Comparison of ENCODE assay signal across 10 cellular contexts in the genomic region with DNA sequence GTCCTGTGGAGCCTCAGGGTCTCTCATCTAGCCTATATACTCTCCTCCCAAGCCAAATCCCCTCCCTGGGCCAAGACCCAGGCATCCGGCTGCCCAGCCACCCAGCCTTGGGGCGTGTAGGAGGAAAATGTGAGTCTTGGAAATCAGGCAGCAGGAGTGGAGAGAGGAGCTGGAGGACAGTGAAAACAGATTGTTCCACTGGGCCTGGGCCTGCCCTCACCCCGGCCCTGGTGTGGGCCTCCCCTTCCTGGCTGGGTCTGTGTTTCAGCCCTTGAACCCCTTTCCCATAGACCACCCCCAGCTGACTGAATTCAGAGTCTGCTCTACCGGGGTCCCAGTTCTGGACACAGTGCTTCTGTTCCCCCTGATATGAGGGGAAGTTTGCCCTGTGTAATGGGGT. TPM values are rescaled to one million over a fixed set of nuclear protein-coding genes. Genes with fewer than 3 reads are reported as not detected.
DNase-seq lines count a peak whose midpoint lies in the region; ATAC-seq and TF ChIP-seq lines count a peak whose summit lies in the region.
"Had no signal": no experiment of that assay in that cellular context is flagged by ENCODE, and none has a peak within 500 bp of the region (broad histone marks: within the 10 kb centered on the region; RNA-seq: fewer than 3 reads in every experiment).

No MANE protein-coding gene starts in this region.

- H3K36me3 ChIP-seq in mammary epithelial cell (ENCODE audit: insufficient read depth, low read length), result peaks cover 21% of the 10 kb centered on the region
- peaks cover 6 to 10% of the 10 kb centered on the region in 2 donors for H3K36me3 ChIP-seq in mucosa of rectum (ENCODE audit: control insufficient read depth in 2 of 2, insufficient read depth in 2 of 2, low read length in 2 of 2)
- no peaks in the 10 kb centered on the region for H3K36me3 ChIP-seq in transverse colon

- H3K27ac Mint-ChIP-seq in WTC11, result no peak overlapping the region

- peaks cover 71% of the 10 kb centered on the region for H3K4me1 Mint-ChIP-seq in activated T-cell treated with anti-CD3 and anti-CD28 coated beads, Interleukin-2, amount 50 U/mL, for 4 hours (ENCODE audit: low read depth)
- peaks cover 19% of the 10 kb centered on the region for H3K4me1 Mint-ChIP-seq in WTC11

- TF ChIP-seq EP300 in transverse colon (IDR thresholded peaks at IDR 0.05; ENCODE audit: low read depth), result no peak

- no TSS peak for BruUV-seq in mammary epithelial cell (replicated peaks; lab: Mats Ljungman, UMichigan)

- no peak for TF ChIP-seq POLR2A in transverse colon (IDR thresholded peaks at IDR 0.05)

- no peaks in the 10 kb centered on the region for H3K9me3 Mint-ChIP-seq in activated T-cell treated with anti-CD3 and anti-CD28 coated beads, Interleukin-2, amount 50 U/mL, for 4 hours
- H3K9me3 Mint-ChIP-seq in WTC11, result no peaks in the 10 kb centered on the region
- H3K9me3 Mint-ChIP-seq: brain had no signal

- ATAC-seq in activated T-cell treated with anti-CD3 and anti-CD28 coated beads, Interleukin-2, amount 50 U/mL, for 4 hours, result no peak
- no peak for ATAC-seq in WTC11

- peaks cover 88% of the 10 kb centered on the region for H3K79me2 ChIP-seq in mammary epithelial cell (ENCODE audit: insufficient read depth, low read length)

- intact Hi-C loops in mammary epithelial cell (cut with micrococcal nuclease), result no loop called here
- intact Hi-C loops in transverse colon (cut with DNase I; ENCODE audit: low total_unique reads), result no loop called here

- no peaks in the 10 kb centered on the region for H3K27me3 Mint-ChIP-seq in activated T-cell treated with anti-CD3 and anti-CD28 coated beads, Interleukin-2, amount 50 U/mL, for 4 hours (ENCODE audit: low read depth)
- H3K27me3 Mint-ChIP-seq in WTC11 (ENCODE audit: low read depth), result peaks cover 10% of the 10 kb centered on the region

- POLR2A ChIA-PET in WTC11 (lab: Charles Lee), result interaction anchor here (1.5 to 1.8 kb wide), 2 partner anchors 13 to 15 kb away, joined by 3 to 4 read pairs; no protein-coding TSS in a partner anchor

- H3K4me1 ChIP-seq in mammary epithelial cell (ENCODE audit: insufficient read depth, low read length) (peaks cover 51% of the 10 kb centered on the region), mucosa of rectum (ENCODE audit: control insufficient read depth in 2 of 2, insufficient read depth in 2 of 2, low read length in 2 of 2) (peaks cover 17 to 22% of the 10 kb centered on the region in 2 donors), transverse colon (peaks cover 22 to 69% (median 37%) of the 10 kb centered on the region in 4 donors)

- peak overlapping the region; percentile 77 for H3K4me3 Mint-ChIP-seq in activated T-cell treated with anti-CD3 and anti-CD28 coated beads, Interleukin-2, amount 50 U/mL, for 4 hours
- H3K4me3 Mint-ChIP-seq in WTC11, result no peak overlapping the region

- CTCF ChIA-PET in mammary epithelial cell (lab: Charles Lee; ENCODE audit: low non-redundant PET) (no interaction called here), WTC11 (lab: Charles Lee) (interaction anchor here (0.5 to 6.5 kb wide), 6 partner anchors 12 to 210 kb away, joined by 3 to 78 read pairs (median 11); no protein-coding TSS in a partner anchor)

- no peak for DNase-seq in activated T-cell treated with anti-CD3 and anti-CD28 coated beads, Interleukin-2, amount 50 U/mL, for 4 hours
- no peak for DNase-seq in activated T-cell treated with anti-CD3 and anti-CD28 coated beads, Interleukin-2, amount 50 U/mL, for 1 hour
- DNase-seq in mammary epithelial cell, result no peak
- no peak for DNase-seq in transverse colon
- no peak for DNase-seq in WTC11 (ENCODE audit: low spot score)
- no peak for DNase-seq in NCI-H82 treated with DMSO at 0.1 percent for 48 hours (lab: John Stamatoyannopoulos, UW; ENCODE audit: unreplicated experiment)
- DNase-seq in NK-92 (lab: John Stamatoyannopoulos, UW; ENCODE audit: unreplicated experiment), result no peak
- DNase-seq: NCI-H226 had no signal

- in situ Hi-C loops in mammary epithelial cell (cut with MboI; ENCODE audit: low sequenced_read_pairs in 2 of 2) (no loop called here), transverse colon (cut with MboI; ENCODE audit: low pct_ligation_motif_present in 1 of 4, low pct_unique_long_range_greater_than_20kb in 1 of 4, low sequenced_read_pairs in 3 of 4) (no loop called here)

- dilution Hi-C loops in mammary epithelial cell (cut with HindIII; ENCODE audit: low sequenced_read_pairs), result no loop called here

- H3K4me3 ChIP-seq in mammary epithelial cell (replicated peaks in 1 of 3; ENCODE audit: insufficient read depth in 1 of 3, low read depth in 2 of 3, low read length in 3 of 3), result no peak overlapping the region
- no peak overlapping the region for H3K4me3 ChIP-seq in mucosa of rectum (ENCODE audit: low read length in 2 of 2)
- peak overlapping the region in 2 of 4 donors; percentile 17 to 98 for H3K4me3 ChIP-seq in transverse colon

- peak overlapping the region; percentile 1 for H3K4me2 ChIP-seq in mammary epithelial cell (ENCODE audit: insufficient read depth, low read depth, low read length)

- H3K27me3 ChIP-seq in mammary epithelial cell (ENCODE audit: insufficient read depth, low read length) (no peaks in the 10 kb centered on the region), mucosa of rectum (ENCODE audit: control insufficient read depth in 2 of 2, insufficient read depth in 2 of 2, low read length in 2 of 2) (no peaks in the 10 kb centered on the region), transverse colon (peaks cover 8% of the 10 kb centered on the region)

- peaks cover 5% of the 10 kb centered on the region for H3K36me3 Mint-ChIP-seq in activated T-cell treated with anti-CD3 and anti-CD28 coated beads, Interleukin-2, amount 50 U/mL, for 4 hours (ENCODE audit: insufficient read depth)
- H3K36me3 Mint-ChIP-seq in WTC11, result peaks cover 4% of the 10 kb centered on the region; the same call in 1 of the 2 replicates
- H3K36me3 Mint-ChIP-seq: brain had no signal

- TF ChIP-seq CTCF in mammary epithelial cell (conservative IDR thresholded peaks at IDR 0.05 in 1 of 2, IDR thresholded peaks at IDR 0.05 in 1 of 2; ENCODE audit: extremely low read depth in 1 of 2, insufficient read depth in 1 of 2, low read depth in 1 of 2, low read length in 2 of 2) (no peak), transverse colon (IDR thresholded peaks at IDR 0.05) (no peak), WTC11 (IDR thresholded peaks at IDR 0.05) (no peak)

- no peak overlapping the region for H3K9ac ChIP-seq in mammary epithelial cell (ENCODE audit: insufficient read depth, low read length)
- H3K9ac ChIP-seq in mucosa of rectum (ENCODE audit: low read depth in 1 of 2, low read length in 2 of 2), result peak overlapping the region in 1 of 2 donors; percentile 7

- H3K27ac ChIP-seq in mammary epithelial cell (ENCODE audit: insufficient read depth, low read depth, low read length) (peak overlapping the region; percentile 69), mucosa of rectum (ENCODE audit: low read depth in 2 of 2, low read length in 2 of 2) (peak overlapping the region; percentile 40 to 65), transverse colon (peak overlapping the region; percentile 75 to 97 (median 88))

- no peak overlapping the region for H2AFZ ChIP-seq in mammary epithelial cell (ENCODE audit: low read depth, low read length)

- WGBS in mammary epithelial cell (ENCODE audit: low coverage, missing lambda C conversion rate), result 91% methylated on average over 4 of the region's 4 CpGs
- WGBS in transverse colon (ENCODE audit: low coverage in 1 of 2), 2 donors, result 56% methylated on average over 4 of the region's 4 CpGs; no CpG with 5 or more reads in 1 of the 2 donors

- no peaks in the 10 kb centered on the region for H4K20me1 ChIP-seq in mammary epithelial cell (ENCODE audit: insufficient read depth, low read length)

- H3K9me3 ChIP-seq in mammary epithelial cell (replicated peaks; ENCODE audit: insufficient read depth, low read length), result no peaks in the 10 kb centered on the region
- no peaks in the 10 kb centered on the region for H3K9me3 ChIP-seq in mucosa of rectum (ENCODE audit: control insufficient read depth in 2 of 2, low read length in 2 of 2)
- H3K9me3 ChIP-seq in transverse colon, result no peaks in the 10 kb centered on the region

TF ChIP-seq in WTC11, 78 proteins besides CTCF, POLR2A, EP300 and RAD21 (continues in another document):
- TF ChIP-seq ELF4 (CRISPR knock-in tag; IDR thresholded peaks at IDR 0.05; ENCODE audit: low read depth), result no peak
- no peak for TF ChIP-seq ZNF263 (CRISPR knock-in tag; IDR thresholded peaks at IDR 0.05; ENCODE audit: low read depth)
- no peak for TF ChIP-seq KAT7 (CRISPR knock-in tag; IDR thresholded peaks at IDR 0.05; ENCODE audit: borderline replicate concordance)
- no peak for TF ChIP-seq JUN (CRISPR knock-in tag; IDR thresholded peaks at IDR 0.05)
- no peak for TF ChIP-seq GABPB1 (CRISPR knock-in tag; IDR thresholded peaks at IDR 0.05)
- TF ChIP-seq MLX (CRISPR knock-in tag; IDR thresholded peaks at IDR 0.05), result no peak
- no peak for TF ChIP-seq JAZF1 (CRISPR knock-in tag; IDR thresholded peaks at IDR 0.05)
- no peak for TF ChIP-seq ZNF138 (CRISPR knock-in tag; conservative IDR thresholded peaks at IDR 0.05)

RNA-seq across cellular contexts. Expression of gene ITGA5, which starts 6.7 kb away (rescaled TPM):
- 10 to 100 TPM in 2 of 3 donors, 1 to 10 TPM in 1; 9.3 to 16.4 (median 12.4) TPM for total RNA-seq in activated T-cell treated with anti-CD3 and anti-CD28 coated beads, Interleukin-2, amount 50 U/mL, for 4 hours
- total RNA-seq in mammary epithelial cell (100 to 1,000 TPM in 1 of 2 donors, 10 to 100 TPM in 1; 74.2 to 128 TPM), transverse colon (100 to 1,000 TPM in 1 of 4 donors, 10 to 100 TPM in 3; 37.7 to 217 (median 73.0) TPM), WTC11 (2021) (19.3 to 21.9 TPM (median 20.8 TPM) in 3 replicates)
- polyA plus RNA-seq in mammary epithelial cell, result 119 TPM
- polyA minus RNA-seq in mammary epithelial cell, result 238 TPM

RNA-seq across cellular contexts. Expression of gene ZNF385A, which starts 27.8 kb away (rescaled TPM):
- total RNA-seq in activated T-cell treated with anti-CD3 and anti-CD28 coated beads, Interleukin-2, amount 50 U/mL, for 4 hours, result 1 to 10 TPM in 1 of 3 donors, under 1 TPM in 2; 0.48 to 1.1 (median 0.55) TPM
- total RNA-seq in mammary epithelial cell (100 to 1,000 TPM in 1 of 2 donors, 10 to 100 TPM in 1; 16.0 to 102 TPM), transverse colon (10 to 100 TPM in 1 of 4 donors, 1 to 10 TPM in 3; 1.9 to 17.5 (median 5.7) TPM), WTC11 (2021) (18.4 to 23.5 TPM (median 22.2 TPM) in 3 replicates)
- polyA plus RNA-seq in mammary epithelial cell, result 11.7 TPM
- polyA minus RNA-seq in mammary epithelial cell, result 124 TPM

RNA-seq across cellular contexts. Expression of gene GPR84, which starts 48.1 kb away (rescaled TPM):
- under 1 TPM in 2 of 3 donors, not detected in 1; 0.13 to 0.49 TPM for total RNA-seq in activated T-cell treated with anti-CD3 and anti-CD28 coated beads, Interleukin-2, amount 50 U/mL, for 4 hours
- total RNA-seq in mammary epithelial cell (under 1 TPM; 0.17 to 0.33 TPM), transverse colon (not detected), WTC11 (2021) (0.13 TPM in 1 of 3 replicates, not detected in the others)
- polyA plus RNA-seq in mammary epithelial cell, result 0.11 TPM
- not detected for polyA minus RNA-seq in mammary epithelial cell
